Comparison of ENCODE assay signal across 8 cellular contexts in the genomic region with DNA sequence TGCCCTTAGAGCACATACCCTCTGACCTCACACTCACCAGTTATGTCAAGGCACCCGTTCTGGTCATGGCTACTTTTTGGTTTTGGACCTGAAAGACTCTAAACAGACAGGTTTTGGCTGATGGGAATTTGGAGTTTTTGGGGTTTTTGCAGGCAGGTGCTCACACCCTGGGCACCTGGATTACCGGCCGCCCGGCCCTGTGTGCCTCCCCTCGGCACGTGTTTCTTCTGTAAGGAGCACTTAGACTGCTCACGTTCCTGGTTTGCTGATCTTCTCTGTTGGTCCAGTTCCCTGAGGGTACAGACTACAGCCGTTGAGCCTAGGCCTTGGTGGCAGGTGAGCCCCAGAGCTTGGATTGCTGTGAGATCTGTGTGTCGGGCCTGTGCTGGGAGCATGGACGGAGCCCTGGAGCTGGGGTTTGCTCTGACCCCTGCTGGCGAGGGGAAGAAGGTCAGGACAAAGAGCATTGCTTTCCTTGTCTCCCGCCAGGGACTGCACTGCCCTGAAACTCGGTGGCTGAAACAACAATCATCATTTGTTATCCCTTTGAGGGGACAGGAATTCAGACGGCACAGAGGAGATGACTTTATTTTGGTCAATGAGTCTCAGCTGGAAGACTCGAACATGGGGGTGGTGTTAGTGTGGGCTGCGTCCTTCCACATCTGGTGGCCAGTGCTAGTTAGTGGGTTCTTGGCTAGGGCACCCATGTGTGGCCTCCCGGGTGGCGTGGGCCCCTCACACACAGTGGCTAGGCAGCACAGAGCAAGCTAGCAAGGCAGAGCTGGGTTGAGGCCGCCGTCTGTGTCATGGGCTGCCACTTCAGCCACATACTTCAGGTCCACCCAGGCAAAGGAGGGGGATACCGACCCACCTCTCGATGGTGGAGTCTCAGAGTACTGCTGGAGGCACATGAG.
DNase-seq lines count a peak whose midpoint lies in the region; ATAC-seq, FAIRE-seq and TF ChIP-seq lines count a peak whose summit lies in the region.

No MANE protein-coding gene starts in this region.

- H3K4me3 ChIP-seq in Caco-2 (ENCODE audit: low read depth, low read length) (no peak overlapping the region), small intestine (ENCODE audit: low read depth in 1 of 2, low read length in 2 of 2) (no peak overlapping the region)

- DNase-seq in Caco-2 (peak; percentile 49 to 64), HT-29 (ENCODE audit: low spot score) (peak; percentile 43), astrocyte of the hippocampus (ENCODE audit: low read depth, low spot score) (peak; percentile 53), iPS DF 4.7 (ENCODE audit: extremely low read depth, low spot score) (peak; percentile 75), small intestine (peak; percentile 75), H4 (ENCODE audit: low spot score) (no peak)
- no peak for DNase-seq in activated T-helper 2 cell treated with anti-CD3 and anti-CD28 coated beads, Interferon-gamma antibody, Interleukin-2, Interleukin-4, amounts not matched to agents 10 μg/mL and 5 μg/mL and 100 μg/mL, durations not matched to agents 14 hours and 24 hours and 36 hours (ENCODE audit: low spot score)

- CTCF ChIA-PET in Caco-2 (lab: Charles Lee), result interaction anchor here (1.6 kb wide), 1 partner anchor 22 kb away, joined by 18 read pairs; no protein-coding TSS in a partner anchor

- H3K4me1 ChIP-seq in Caco-2, result no peaks in the 10 kb centered on the region
- no peaks in the 10 kb centered on the region for H3K4me1 ChIP-seq in small intestine (ENCODE audit: control insufficient read depth in 2 of 2, insufficient read depth in 1 of 2, low read depth in 1 of 2, low read length in 1 of 2)

- no peaks in the 10 kb centered on the region for H3K36me3 ChIP-seq in Caco-2 (ENCODE audit: control insufficient read depth, insufficient read depth, low read length)
- H3K36me3 ChIP-seq in small intestine (ENCODE audit: control insufficient read depth in 2 of 2, insufficient read depth in 2 of 2, low read length in 2 of 2), result no peaks in the 10 kb centered on the region

- H3K27me3 Mint-ChIP-seq in Caco-2 (ENCODE audit: insufficient read depth, unreplicated experiment), result no peaks in the 10 kb centered on the region
- H3K27me3 Mint-ChIP-seq in activated T-helper 2 cell treated with anti-CD3 and anti-CD28 coated beads, Interferon-gamma antibody, Interleukin-2, Interleukin-4, amounts not matched to agents 10 μg/mL and 5 μg/mL and 100 μg/mL, durations not matched to agents 14 hours and 24 hours and 36 hours (ENCODE audit: low read depth), result no peaks in the 10 kb centered on the region

- POLR2A ChIA-PET in Caco-2 (lab: Charles Lee), result no interaction called here

- FAIRE-seq in small intestine (lab: Jason Lieb, UNC), result no peak

- no peak overlapping the region for H3K27ac Mint-ChIP-seq in Caco-2 (ENCODE audit: unreplicated experiment)
- no peak overlapping the region for H3K27ac Mint-ChIP-seq in activated T-helper 2 cell treated with anti-CD3 and anti-CD28 coated beads, Interferon-gamma antibody, Interleukin-2, Interleukin-4, amounts not matched to agents 10 μg/mL and 5 μg/mL and 100 μg/mL, durations not matched to agents 14 hours and 24 hours and 36 hours

- H3K9me3 ChIP-seq in Caco-2, result no peaks in the 10 kb centered on the region
- H3K9me3 ChIP-seq in small intestine (ENCODE audit: control insufficient read depth, low read depth), result no peaks in the 10 kb centered on the region

- H3K36me3 Mint-ChIP-seq in Caco-2 (ENCODE audit: insufficient read depth, unreplicated experiment), result peaks cover 17% of the 10 kb centered on the region
- H3K36me3 Mint-ChIP-seq in activated T-helper 2 cell treated with anti-CD3 and anti-CD28 coated beads, Interferon-gamma antibody, Interleukin-2, Interleukin-4, amounts not matched to agents 10 μg/mL and 5 μg/mL and 100 μg/mL, durations not matched to agents 14 hours and 24 hours and 36 hours (ENCODE audit: low read depth), result peaks cover 28% of the 10 kb centered on the region

- ATAC-seq in HG03354 (IDR thresholded peaks at IDR 0.05; ENCODE audit: poor library complexity, severe bottlenecking, unreplicated experiment), result no peak

- WGBS in small intestine, 3 donors, result 57 to 66% (median 62%) methylated on average over 22 of the region's 22 CpGs

- intact Hi-C loops in Caco-2 (cut with micrococcal nuclease; ENCODE audit: unreplicated experiment), result loop anchor here (1.0 kb wide), 1 partner anchor 22 kb away; no protein-coding TSS in a partner anchor
- intact Hi-C loops in activated T-helper 2 cell treated with anti-CD3 and anti-CD28 coated beads, Interferon-gamma antibody, Interleukin-2, Interleukin-4, amounts not matched to agents 10 μg/mL and 5 μg/mL and 100 μg/mL, durations not matched to agents 14 hours and 24 hours and 36 hours (cut with micrococcal nuclease), result no loop called here

- H3K9me3 Mint-ChIP-seq in Caco-2 (ENCODE audit: unreplicated experiment), result no peaks in the 10 kb centered on the region
- H3K9me3 Mint-ChIP-seq in activated T-helper 2 cell treated with anti-CD3 and anti-CD28 coated beads, Interferon-gamma antibody, Interleukin-2, Interleukin-4, amounts not matched to agents 10 μg/mL and 5 μg/mL and 100 μg/mL, durations not matched to agents 14 hours and 24 hours and 36 hours, result peaks cover 5% of the 10 kb centered on the region

- no peak overlapping the region for H3K4me3 Mint-ChIP-seq in Caco-2 (ENCODE audit: unreplicated experiment)
- no peak overlapping the region for H3K4me3 Mint-ChIP-seq in activated T-helper 2 cell treated with anti-CD3 and anti-CD28 coated beads, Interferon-gamma antibody, Interleukin-2, Interleukin-4, amounts not matched to agents 10 μg/mL and 5 μg/mL and 100 μg/mL, durations not matched to agents 14 hours and 24 hours and 36 hours (ENCODE audit: low read depth)

- H3K4me1 Mint-ChIP-seq in Caco-2 (ENCODE audit: low read depth, unreplicated experiment), result peaks cover 14% of the 10 kb centered on the region
- H3K4me1 Mint-ChIP-seq in activated T-helper 2 cell treated with anti-CD3 and anti-CD28 coated beads, Interferon-gamma antibody, Interleukin-2, Interleukin-4, amounts not matched to agents 10 μg/mL and 5 μg/mL and 100 μg/mL, durations not matched to agents 14 hours and 24 hours and 36 hours (ENCODE audit: low read depth), result peaks cover 10% of the 10 kb centered on the region

- no peak overlapping the region for H3K27ac ChIP-seq in small intestine (ENCODE audit: low read depth in 1 of 2, low read length in 1 of 2)

- TF ChIP-seq CTCF in Caco-2 (IDR thresholded peaks at IDR 0.05; ENCODE audit: insufficient read depth in 1 of 2, low read depth in 1 of 2, low read length in 1 of 2, severe bottlenecking in 1 of 2, unreplicated experiment in 1 of 2), result peak; percentile 69

- BruUV-seq in Caco-2 (replicated peaks; lab: Mats Ljungman, UMichigan), result no TSS peak

- H3K27me3 ChIP-seq in Caco-2 (replicated peaks; ENCODE audit: control insufficient read depth, insufficient read depth, low read length) (no peaks in the 10 kb centered on the region), small intestine (ENCODE audit: control insufficient read depth in 2 of 2, insufficient read depth in 2 of 2, low read length in 2 of 2) (no peaks in the 10 kb centered on the region)

Comparison
In these comparisons a context has a peak if more than half of its experiments do, and no peak if none do; other contexts are left out.
1. DNase-seq: peak in Caco-2 (2 of 2), HT-29 (single experiment), astrocyte of the hippocampus (single experiment), iPS DF 4.7 (single experiment) and small intestine (single experiment); none in H4 (single experiment) and activated T-helper 2 cell treated with anti-CD3 and anti-CD28 coated beads, Interferon-gamma antibody, Interleukin-2, Interleukin-4, amounts not matched to agents 10 μg/mL and 5 μg/mL and 100 μg/mL, durations not matched to agents 14 hours and 24 hours and 36 hours (single experiment).